In the genomic region with DNA sequence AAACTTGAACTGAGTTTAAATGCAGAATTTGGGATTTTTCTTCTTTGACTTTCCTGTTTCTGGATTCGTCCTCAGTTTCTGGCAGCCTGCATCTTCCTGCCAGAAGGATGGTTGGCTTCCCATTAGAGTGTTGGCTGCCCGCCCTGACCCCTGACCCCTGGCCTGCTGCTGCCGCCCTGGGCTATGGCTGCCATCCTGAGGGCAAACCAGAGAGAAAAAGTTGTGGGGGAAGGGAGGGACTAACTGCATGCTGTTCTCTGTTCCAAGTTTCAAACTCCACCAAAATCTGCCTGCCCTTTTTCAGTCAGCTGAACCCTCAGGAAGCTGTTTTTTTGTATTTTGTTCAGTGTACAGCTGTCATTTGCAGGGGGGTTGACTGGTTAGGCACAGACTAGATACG, we compare ENCODE assay signal across 14 cellular contexts. TPM values are rescaled to one million over a fixed set of nuclear protein-coding genes. Genes with fewer than 3 reads are reported as not detected.
A peak's percentile ranks its signal among the peaks of the same experiment; 100 is the strongest.
DNase-seq lines count a peak whose midpoint lies in the region; ATAC-seq and TF ChIP-seq lines count a peak whose summit lies in the region.
"Had no signal": no experiment of that assay in that cellular context is flagged by ENCODE, and none has a peak within 500 bp of the region (broad histone marks: within the 10 kb centered on the region; RNA-seq: fewer than 3 reads in every experiment).

No MANE protein-coding gene starts in this region.

- DNase-seq in NCI-H1694 treated with DMSO at 0.1 percent for 48 hours (lab: John Stamatoyannopoulos, UW) (peak; percentile 12), NCI-H1694 (lab: John Stamatoyannopoulos, UW) (no peak), fibroblast of gingiva (ENCODE audit: low read depth) (peak; percentile 61), right lobe of liver (peak; percentile 92 to 97 (median 93)), upper lobe of right lung (peak; percentile 68), NCI-H748 (lab: John Stamatoyannopoulos, UW; ENCODE audit: unreplicated experiment) (no peak)
- DNase-seq: 8988T; activated CD4-positive, CD25-positive, alpha-beta regulatory T cell treated with anti-CD3 and anti-CD28 coated beads, Interleukin-2, amount 50 U/mL, for 72 hours; activated T-cell treated with anti-CD3 and anti-CD28 coated beads, Interleukin-2, amount 50 U/mL, for 72 hours; effector memory CD8-positive, alpha-beta T cell; KBM-7; NCI-H187 treated with DMSO at 0.1 percent for 48 hours had no signal

- H3K4me3 ChIP-seq in right lobe of liver (peak overlapping the region in 1 of 3 donors; percentile 8), upper lobe of right lung (no peak overlapping the region)

- H3K27ac ChIP-seq in right lobe of liver, result peak overlapping the region; percentile 67 to 78 (median 68)
- peak overlapping the region; percentile 53 for H3K27ac ChIP-seq in upper lobe of right lung

- no peak for TF ChIP-seq POLR2A in right lobe of liver (IDR thresholded peaks at IDR 0.05)

- H3K27me3 ChIP-seq in right lobe of liver, result no peaks in the 10 kb centered on the region
- H3K27me3 ChIP-seq in upper lobe of right lung, result no peaks in the 10 kb centered on the region

- intact Hi-C loops in right lobe of liver (cut with DNase I) (no loop called here), upper lobe of right lung (cut with DNase I) (no loop called here)

- H3K36me3 ChIP-seq in right lobe of liver, result no peaks in the 10 kb centered on the region
- H3K36me3 ChIP-seq in upper lobe of right lung, result peaks cover 21% of the 10 kb centered on the region

- ATAC-seq in right lobe of liver (peak; percentile 93 to 96 (median 96)), upper lobe of right lung (peak; percentile 49), GM19463 (IDR thresholded peaks at IDR 0.05; ENCODE audit: unreplicated experiment) (no peak), GM18498 (IDR thresholded peaks at IDR 0.05; ENCODE audit: unreplicated experiment) (no peak)
- ATAC-seq: activated T-cell treated with anti-CD3 and anti-CD28 coated beads, Interleukin-2, amount 50 U/mL, for 72 hours; effector memory CD8-positive, alpha-beta T cell had no signal

- WGBS in right lobe of liver (ENCODE audit: insufficient coverage, low coverage, low lambda C conversion rate, missing lambda C conversion rate), result 18% methylated on average over 4 of the region's 4 CpGs

- TF ChIP-seq CTCF in right lobe of liver (IDR thresholded peaks at IDR 0.05), result no peak
- no peak for TF ChIP-seq CTCF in upper lobe of right lung (IDR thresholded peaks at IDR 0.05)

- H3K4me1 ChIP-seq in right lobe of liver, result peaks cover 0 to 23% (median 4%) of the 10 kb centered on the region in 4 donors
- peaks cover 10% of the 10 kb centered on the region for H3K4me1 ChIP-seq in upper lobe of right lung

- H3K9me3 ChIP-seq in right lobe of liver (no peaks in the 10 kb centered on the region), upper lobe of right lung (no peaks in the 10 kb centered on the region)

RNA-seq across cellular contexts. Expression of a gene that starts 48.4 kb away (rescaled TPM):
- total RNA-seq in right lobe of liver (10 to 100 TPM in 2 of 6 experiments, 1 to 10 TPM in 4; 6.1 to 19.2 (median 9.0) TPM), upper lobe of right lung (14.2 TPM)

Comparison
In these comparisons a context has a peak if more than half of its experiments do, and no peak if none do; other contexts are left out.
1. DNase-seq: peak in NCI-H1694 treated with DMSO at 0.1 percent for 48 hours (single experiment), fibroblast of gingiva (single experiment), right lobe of liver (3 of 3) and upper lobe of right lung (single experiment); none in NCI-H1694 (single experiment) and NCI-H748 (single experiment).
2. ATAC-seq: peak in right lobe of liver (4 of 4) and upper lobe of right lung (single experiment); none in GM19463 (single experiment) and GM18498 (single experiment).